In the genomic region with DNA sequence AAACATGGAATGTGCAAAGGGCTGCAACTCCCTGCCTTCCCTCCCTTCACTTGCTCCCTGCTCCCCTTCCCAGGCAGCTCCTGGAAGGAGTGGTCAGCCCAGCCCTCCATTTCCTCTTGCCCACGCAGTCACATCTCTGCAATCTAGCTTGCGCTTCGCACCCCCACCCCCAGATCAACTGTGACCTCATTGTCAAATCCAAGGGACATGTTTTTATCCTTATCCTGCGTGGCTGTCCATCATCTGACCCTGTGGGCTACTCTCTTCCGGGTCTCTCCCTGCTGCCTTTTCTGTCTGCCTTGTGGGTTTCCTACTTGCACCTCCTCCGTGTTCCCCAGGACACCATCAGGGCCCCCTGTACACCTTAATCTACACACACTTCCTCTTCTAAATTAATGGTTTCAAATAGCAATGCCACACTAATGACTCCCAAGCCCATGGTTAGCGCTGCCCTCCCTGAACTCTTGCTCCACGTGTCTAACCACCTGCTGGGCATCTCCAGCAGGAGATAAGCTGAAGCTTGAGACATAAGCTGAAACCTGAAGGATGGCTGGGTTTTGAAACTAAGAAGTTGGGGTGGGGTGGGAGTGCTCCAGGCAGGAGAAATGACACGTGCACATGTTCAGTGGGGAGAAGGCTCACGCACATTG, we compare ENCODE assay signal across 1 cellular context.
TF ChIP-seq lines count a peak whose summit lies in the region.

No MANE protein-coding gene starts in this region.

TF ChIP-seq in K562, 482 proteins besides CTCF, POLR2A, EP300 and RAD21 (continued from another document):
- TF ChIP-seq GATA2 (CRISPR knock-in tag; IDR thresholded peaks at IDR 0.05) (0 out of 2 replicates have a peak, but pooled peaks have one; percentile 13), ATF7 (IDR thresholded peaks at IDR 0.05) (peak; percentile 65; the same call in 1 of the 2 replicates)
- TF ChIP-seq, protein P1, sequence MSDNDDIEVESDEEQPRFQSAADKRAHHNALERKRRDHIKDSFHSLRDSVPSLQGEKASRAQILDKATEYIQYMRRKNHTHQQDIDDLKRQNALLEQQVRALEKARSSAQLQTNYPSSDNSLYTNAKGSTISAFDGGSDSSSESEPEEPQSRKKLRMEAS (CRISPR knock-in tag; IDR thresholded peaks at IDR 0.05) = peak; percentile 67
- TF ChIP-seq, protein P2, sequence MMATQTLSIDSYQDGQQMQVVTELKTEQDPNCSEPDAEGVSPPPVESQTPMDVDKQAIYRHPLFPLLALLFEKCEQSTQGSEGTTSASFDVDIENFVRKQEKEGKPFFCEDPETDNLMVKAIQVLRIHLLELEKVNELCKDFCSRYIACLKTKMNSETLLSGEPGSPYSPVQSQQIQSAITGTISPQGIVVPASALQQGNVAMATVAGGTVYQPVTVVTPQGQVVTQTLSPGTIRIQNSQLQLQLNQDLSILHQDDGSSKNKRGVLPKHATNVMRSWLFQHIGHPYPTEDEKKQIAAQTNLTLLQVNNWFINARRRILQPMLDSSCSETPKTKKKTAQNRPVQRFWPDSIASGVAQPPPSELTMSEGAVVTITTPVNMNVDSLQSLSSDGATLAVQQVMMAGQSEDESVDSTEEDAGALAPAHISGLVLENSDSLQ (IDR thresholded peaks at IDR 0.05) = peak; percentile 93
- TF ChIP-seq, protein P3, sequence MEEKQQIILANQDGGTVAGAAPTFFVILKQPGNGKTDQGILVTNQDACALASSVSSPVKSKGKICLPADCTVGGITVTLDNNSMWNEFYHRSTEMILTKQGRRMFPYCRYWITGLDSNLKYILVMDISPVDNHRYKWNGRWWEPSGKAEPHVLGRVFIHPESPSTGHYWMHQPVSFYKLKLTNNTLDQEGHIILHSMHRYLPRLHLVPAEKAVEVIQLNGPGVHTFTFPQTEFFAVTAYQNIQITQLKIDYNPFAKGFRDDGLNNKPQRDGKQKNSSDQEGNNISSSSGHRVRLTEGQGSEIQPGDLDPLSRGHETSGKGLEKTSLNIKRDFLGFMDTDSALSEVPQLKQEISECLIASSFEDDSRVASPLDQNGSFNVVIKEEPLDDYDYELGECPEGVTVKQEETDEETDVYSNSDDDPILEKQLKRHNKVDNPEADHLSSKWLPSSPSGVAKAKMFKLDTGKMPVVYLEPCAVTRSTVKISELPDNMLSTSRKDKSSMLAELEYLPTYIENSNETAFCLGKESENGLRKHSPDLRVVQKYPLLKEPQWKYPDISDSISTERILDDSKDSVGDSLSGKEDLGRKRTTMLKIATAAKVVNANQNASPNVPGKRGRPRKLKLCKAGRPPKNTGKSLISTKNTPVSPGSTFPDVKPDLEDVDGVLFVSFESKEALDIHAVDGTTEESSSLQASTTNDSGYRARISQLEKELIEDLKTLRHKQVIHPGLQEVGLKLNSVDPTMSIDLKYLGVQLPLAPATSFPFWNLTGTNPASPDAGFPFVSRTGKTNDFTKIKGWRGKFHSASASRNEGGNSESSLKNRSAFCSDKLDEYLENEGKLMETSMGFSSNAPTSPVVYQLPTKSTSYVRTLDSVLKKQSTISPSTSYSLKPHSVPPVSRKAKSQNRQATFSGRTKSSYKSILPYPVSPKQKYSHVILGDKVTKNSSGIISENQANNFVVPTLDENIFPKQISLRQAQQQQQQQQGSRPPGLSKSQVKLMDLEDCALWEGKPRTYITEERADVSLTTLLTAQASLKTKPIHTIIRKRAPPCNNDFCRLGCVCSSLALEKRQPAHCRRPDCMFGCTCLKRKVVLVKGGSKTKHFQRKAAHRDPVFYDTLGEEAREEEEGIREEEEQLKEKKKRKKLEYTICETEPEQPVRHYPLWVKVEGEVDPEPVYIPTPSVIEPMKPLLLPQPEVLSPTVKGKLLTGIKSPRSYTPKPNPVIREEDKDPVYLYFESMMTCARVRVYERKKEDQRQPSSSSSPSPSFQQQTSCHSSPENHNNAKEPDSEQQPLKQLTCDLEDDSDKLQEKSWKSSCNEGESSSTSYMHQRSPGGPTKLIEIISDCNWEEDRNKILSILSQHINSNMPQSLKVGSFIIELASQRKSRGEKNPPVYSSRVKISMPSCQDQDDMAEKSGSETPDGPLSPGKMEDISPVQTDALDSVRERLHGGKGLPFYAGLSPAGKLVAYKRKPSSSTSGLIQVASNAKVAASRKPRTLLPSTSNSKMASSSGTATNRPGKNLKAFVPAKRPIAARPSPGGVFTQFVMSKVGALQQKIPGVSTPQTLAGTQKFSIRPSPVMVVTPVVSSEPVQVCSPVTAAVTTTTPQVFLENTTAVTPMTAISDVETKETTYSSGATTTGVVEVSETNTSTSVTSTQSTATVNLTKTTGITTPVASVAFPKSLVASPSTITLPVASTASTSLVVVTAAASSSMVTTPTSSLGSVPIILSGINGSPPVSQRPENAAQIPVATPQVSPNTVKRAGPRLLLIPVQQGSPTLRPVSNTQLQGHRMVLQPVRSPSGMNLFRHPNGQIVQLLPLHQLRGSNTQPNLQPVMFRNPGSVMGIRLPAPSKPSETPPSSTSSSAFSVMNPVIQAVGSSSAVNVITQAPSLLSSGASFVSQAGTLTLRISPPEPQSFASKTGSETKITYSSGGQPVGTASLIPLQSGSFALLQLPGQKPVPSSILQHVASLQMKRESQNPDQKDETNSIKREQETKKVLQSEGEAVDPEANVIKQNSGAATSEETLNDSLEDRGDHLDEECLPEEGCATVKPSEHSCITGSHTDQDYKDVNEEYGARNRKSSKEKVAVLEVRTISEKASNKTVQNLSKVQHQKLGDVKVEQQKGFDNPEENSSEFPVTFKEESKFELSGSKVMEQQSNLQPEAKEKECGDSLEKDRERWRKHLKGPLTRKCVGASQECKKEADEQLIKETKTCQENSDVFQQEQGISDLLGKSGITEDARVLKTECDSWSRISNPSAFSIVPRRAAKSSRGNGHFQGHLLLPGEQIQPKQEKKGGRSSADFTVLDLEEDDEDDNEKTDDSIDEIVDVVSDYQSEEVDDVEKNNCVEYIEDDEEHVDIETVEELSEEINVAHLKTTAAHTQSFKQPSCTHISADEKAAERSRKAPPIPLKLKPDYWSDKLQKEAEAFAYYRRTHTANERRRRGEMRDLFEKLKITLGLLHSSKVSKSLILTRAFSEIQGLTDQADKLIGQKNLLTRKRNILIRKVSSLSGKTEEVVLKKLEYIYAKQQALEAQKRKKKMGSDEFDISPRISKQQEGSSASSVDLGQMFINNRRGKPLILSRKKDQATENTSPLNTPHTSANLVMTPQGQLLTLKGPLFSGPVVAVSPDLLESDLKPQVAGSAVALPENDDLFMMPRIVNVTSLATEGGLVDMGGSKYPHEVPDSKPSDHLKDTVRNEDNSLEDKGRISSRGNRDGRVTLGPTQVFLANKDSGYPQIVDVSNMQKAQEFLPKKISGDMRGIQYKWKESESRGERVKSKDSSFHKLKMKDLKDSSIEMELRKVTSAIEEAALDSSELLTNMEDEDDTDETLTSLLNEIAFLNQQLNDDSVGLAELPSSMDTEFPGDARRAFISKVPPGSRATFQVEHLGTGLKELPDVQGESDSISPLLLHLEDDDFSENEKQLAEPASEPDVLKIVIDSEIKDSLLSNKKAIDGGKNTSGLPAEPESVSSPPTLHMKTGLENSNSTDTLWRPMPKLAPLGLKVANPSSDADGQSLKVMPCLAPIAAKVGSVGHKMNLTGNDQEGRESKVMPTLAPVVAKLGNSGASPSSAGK (IDR thresholded peaks at IDR 0.05) = peak; percentile 51
- TF ChIP-seq, protein P4, sequence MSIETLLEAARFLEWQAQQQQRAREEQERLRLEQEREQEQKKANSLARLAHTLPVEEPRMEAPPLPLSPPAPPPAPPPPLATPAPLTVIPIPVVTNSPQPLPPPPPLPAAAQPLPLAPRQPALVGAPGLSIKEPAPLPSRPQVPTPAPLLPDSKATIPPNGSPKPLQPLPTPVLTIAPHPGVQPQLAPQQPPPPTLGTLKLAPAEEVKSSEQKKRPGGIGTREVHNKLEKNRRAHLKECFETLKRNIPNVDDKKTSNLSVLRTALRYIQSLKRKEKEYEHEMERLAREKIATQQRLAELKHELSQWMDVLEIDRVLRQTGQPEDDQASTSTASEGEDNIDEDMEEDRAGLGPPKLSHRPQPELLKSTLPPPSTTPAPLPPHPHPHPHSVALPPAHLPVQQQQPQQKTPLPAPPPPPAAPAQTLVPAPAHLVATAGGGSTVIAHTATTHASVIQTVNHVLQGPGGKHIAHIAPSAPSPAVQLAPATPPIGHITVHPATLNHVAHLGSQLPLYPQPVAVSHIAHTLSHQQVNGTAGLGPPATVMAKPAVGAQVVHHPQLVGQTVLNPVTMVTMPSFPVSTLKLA (conservative IDR thresholded peaks at IDR 0.05) = 0 out of 4 replicates have a peak, but pooled peaks of 1 of the 2 experiments have one; percentile 23
- TF ChIP-seq, protein P5, sequence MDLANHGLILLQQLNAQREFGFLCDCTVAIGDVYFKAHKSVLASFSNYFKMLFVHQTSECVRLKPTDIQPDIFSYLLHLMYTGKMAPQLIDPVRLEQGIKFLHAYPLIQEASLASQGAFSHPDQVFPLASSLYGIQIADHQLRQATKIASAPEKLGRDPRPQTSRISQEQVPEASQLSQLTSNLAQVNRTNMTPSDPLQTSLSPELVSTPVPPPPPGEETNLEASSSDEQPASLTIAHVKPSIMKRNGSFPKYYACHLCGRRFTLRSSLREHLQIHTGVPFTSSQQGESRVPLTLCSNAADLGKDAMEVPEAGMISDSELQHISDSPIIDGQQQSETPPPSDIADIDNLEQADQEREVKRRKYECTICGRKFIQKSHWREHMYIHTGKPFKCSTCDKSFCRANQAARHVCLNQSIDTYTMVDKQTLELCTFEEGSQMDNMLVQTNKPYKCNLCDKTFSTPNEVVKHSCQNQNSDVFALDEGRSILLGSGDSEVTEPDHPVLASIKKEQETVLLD (IDR thresholded peaks at IDR 0.05) = no peak
